In genomic region chr5:41193462-41194166, GRCh38 we compare ENCODE assay signal across 10 cellular contexts. TPM values are rescaled to one million over a fixed set of nuclear protein-coding genes. Genes with fewer than 3 reads are reported as not detected.
DNase-seq lines count a peak whose midpoint lies in the region; ATAC-seq and TF ChIP-seq lines count a peak whose summit lies in the region.
"Had no signal": no experiment of that assay in that cellular context is flagged by ENCODE, and none has a peak within 500 bp of the region (broad histone marks: within the 10 kb centered on the region; RNA-seq: fewer than 3 reads in every experiment).

No MANE protein-coding gene starts in this region.

- no peaks in the 10 kb centered on the region for H3K27me3 ChIP-seq in brain microvascular endothelial cell (replicated peaks)

- H3K36me3 ChIP-seq in brain microvascular endothelial cell (replicated peaks), result no peaks in the 10 kb centered on the region

- no peak overlapping the region for H3K27ac ChIP-seq in brain microvascular endothelial cell

- ATAC-seq in GM21423 (IDR thresholded peaks at IDR 0.05; ENCODE audit: unreplicated experiment), result no peak
- no peak for ATAC-seq in HG02798 (IDR thresholded peaks at IDR 0.05; ENCODE audit: poor library complexity, unreplicated experiment)
- no peak for ATAC-seq in GM18867 (IDR thresholded peaks at IDR 0.05; ENCODE audit: unreplicated experiment)
- ATAC-seq: activated T-cell treated with anti-CD3 and anti-CD28 coated beads, Interleukin-2, amount 50 U/mL, for 4 hours had no signal

- TF ChIP-seq CTCF in brain microvascular endothelial cell (IDR thresholded peaks at IDR 0.05; ENCODE audit: low read depth, low read length, missing control alignments), result no peak

- H3K4me3 ChIP-seq in brain microvascular endothelial cell (ENCODE audit: low read depth, low read length), result no peak overlapping the region

- in situ Hi-C loops in brain microvascular endothelial cell (cut with HindIII; ENCODE audit: low pct_ligation_motif_present, low sequenced_read_pairs), result no loop called here

- DNase-seq in HT1080 (ENCODE audit: low read depth) (peak; percentile 9), brain microvascular endothelial cell (peak; percentile 77), iris pigment epithelial cell (ENCODE audit: low read depth) (peak; percentile 65), smooth muscle cell of the brain vasculature (ENCODE audit: low read depth, low spot score) (peak; percentile 98), NOMO-1 (lab: John Stamatoyannopoulos, UW; ENCODE audit: unreplicated experiment in 2 of 2) (no peak)
- DNase-seq: activated T-cell treated with anti-CD3 and anti-CD28 coated beads, Interleukin-2, amount 50 U/mL, for 4 hours had no signal

RNA-seq across cellular contexts. Expression of gene C6, which starts 19.7 kb away (rescaled TPM):
- total RNA-seq in HT1080 (2014; rRNA removed; shearing (Covaris generic)), result not detected in 2 replicates
- polyA plus RNA-seq in HT1080 (2015; cell fraction: cytosol; rRNA removed), result not detected in 2 replicates
- polyA plus RNA-seq in HT1080 (2015; cell fraction: nucleus; rRNA removed), result 0.02 TPM in 1 of 2 replicates, not detected in the other
- total RNA-seq: SK-MEL-5 had no signal

Comparison
In these comparisons a context has a peak if more than half of its experiments do, and no peak if none do; other contexts are left out.
1. DNase-seq: peak in HT1080 (single experiment), brain microvascular endothelial cell (single experiment), iris pigment epithelial cell (single experiment) and smooth muscle cell of the brain vasculature (single experiment); none in NOMO-1 (0 of 2).